In genomic region chr19:34226036-34226435, GRCh38 we compare ENCODE assay signal across 15 cellular contexts. TPM values are rescaled to one million over a fixed set of nuclear protein-coding genes. Genes with fewer than 3 reads are reported as not detected.
DNase-seq lines count a peak whose midpoint lies in the region; ATAC-seq and TF ChIP-seq lines count a peak whose summit lies in the region.
"Had no signal": no experiment of that assay in that cellular context is flagged by ENCODE, and none has a peak within 500 bp of the region (broad histone marks: within the 10 kb centered on the region; RNA-seq: fewer than 3 reads in every experiment).

No MANE protein-coding gene starts in this region.

- no peak for DNase-seq in activated T-cell treated with anti-CD3 and anti-CD28 coated beads, Interleukin-2, amount 50 U/mL, for 24 hours
- no peak for DNase-seq in activated T-cell treated with anti-CD3 and anti-CD28 coated beads, Interleukin-2, amount 50 U/mL, for 48 hours
- peak; percentile 59 for DNase-seq in Jurkat, Clone E6-1 (ENCODE audit: low read depth, low spot score)
- DNase-seq in activated naive CD8-positive, alpha-beta T cell treated with anti-CD3 and anti-CD28 coated beads, Interleukin-2, amount 10 ng/mL, durations not matched to agents 7 days and 5 days: no peak
- DNase-seq in stimulated activated CD8-positive, alpha-beta memory T cell treated with anti-CD3 and anti-CD28 coated beads, Interleukin-4, amount 100 ng/mL, for 48 hours: peak; percentile 44
- DNase-seq in NCI-H446 treated with DMSO at 0.1 percent for 48 hours (lab: John Stamatoyannopoulos, UW) (no peak), spleen (no peak)
- DNase-seq: GF-D8, Kasumi-1, kidney glomerular epithelial cell, NCI-H1694, NCI-H526, SW 1271 had no signal

- peak overlapping the region; percentile 74 for H3K27ac Mint-ChIP-seq in activated T-cell treated with anti-CD3 and anti-CD28 coated beads, Interleukin-2, amount 50 U/mL, for 24 hours
- H3K27ac Mint-ChIP-seq in activated naive CD8-positive, alpha-beta T cell treated with anti-CD3 and anti-CD28 coated beads, Interleukin-2, amount 10 ng/mL, durations not matched to agents 7 days and 5 days: peak overlapping the region; percentile 12

- no peaks in the 10 kb centered on the region for H3K9me3 ChIP-seq in spleen

- no peak for TF ChIP-seq CTCF in spleen (IDR thresholded peaks at IDR 0.05 in 8 of 11, conservative IDR thresholded peaks at IDR 0.05 in 3 of 11)

- H3K4me3 Mint-ChIP-seq in activated T-cell treated with anti-CD3 and anti-CD28 coated beads, Interleukin-2, amount 50 U/mL, for 24 hours: no peak overlapping the region
- H3K4me3 Mint-ChIP-seq in activated naive CD8-positive, alpha-beta T cell treated with anti-CD3 and anti-CD28 coated beads, Interleukin-2, amount 10 ng/mL, durations not matched to agents 7 days and 5 days: no peak overlapping the region

- no peaks in the 10 kb centered on the region for H3K27me3 Mint-ChIP-seq in activated T-cell treated with anti-CD3 and anti-CD28 coated beads, Interleukin-2, amount 50 U/mL, for 24 hours
- H3K27me3 Mint-ChIP-seq in activated naive CD8-positive, alpha-beta T cell treated with anti-CD3 and anti-CD28 coated beads, Interleukin-2, amount 10 ng/mL, durations not matched to agents 7 days and 5 days: no peaks in the 10 kb centered on the region

- H3K4me3 ChIP-seq in Jurkat, Clone E6-1 (ENCODE audit: low read length): no peak overlapping the region
- H3K4me3 ChIP-seq in spleen: no peak overlapping the region
- H3K4me3 ChIP-seq: GM23248 had no signal

- H3K36me3 Mint-ChIP-seq in activated T-cell treated with anti-CD3 and anti-CD28 coated beads, Interleukin-2, amount 50 U/mL, for 24 hours (ENCODE audit: low read depth): peaks cover 97% of the 10 kb centered on the region
- H3K36me3 Mint-ChIP-seq in activated naive CD8-positive, alpha-beta T cell treated with anti-CD3 and anti-CD28 coated beads, Interleukin-2, amount 10 ng/mL, durations not matched to agents 7 days and 5 days: peaks cover 50% of the 10 kb centered on the region

- POLR2A ChIA-PET in activated naive CD8-positive, alpha-beta T cell treated with anti-CD3 and anti-CD28 coated beads, Interleukin-2, amount 10 ng/mL, durations not matched to agents 7 days and 5 days (lab: Charles Lee): interaction anchor here (0.7 to 2.0 kb wide), 3 partner anchors 8 to 53 kb away, joined by 3 to 5 read pairs (median 5); partner anchors contain the start of gene LSM14A

- H3K27me3 ChIP-seq in spleen (replicated peaks in 1 of 7): no peaks in the 10 kb centered on the region

- peaks cover 9 to 100% (median 85%) of the 10 kb centered on the region in 6 donors for H3K36me3 ChIP-seq in spleen

- intact Hi-C loops in spleen (cut with DNase I; ENCODE audit: low total_unique reads): no loop called here

- H3K27ac ChIP-seq in spleen: peak overlapping the region in 2 of 8 donors; percentile 16 to 35

- peaks cover 49% of the 10 kb centered on the region for H3K4me1 Mint-ChIP-seq in activated T-cell treated with anti-CD3 and anti-CD28 coated beads, Interleukin-2, amount 50 U/mL, for 24 hours (ENCODE audit: low read depth)
- H3K4me1 Mint-ChIP-seq in activated naive CD8-positive, alpha-beta T cell treated with anti-CD3 and anti-CD28 coated beads, Interleukin-2, amount 10 ng/mL, durations not matched to agents 7 days and 5 days: peaks cover 31% of the 10 kb centered on the region

- H3K9me3 Mint-ChIP-seq in activated T-cell treated with anti-CD3 and anti-CD28 coated beads, Interleukin-2, amount 50 U/mL, for 24 hours: no peaks in the 10 kb centered on the region
- no peaks in the 10 kb centered on the region for H3K9me3 Mint-ChIP-seq in activated naive CD8-positive, alpha-beta T cell treated with anti-CD3 and anti-CD28 coated beads, Interleukin-2, amount 10 ng/mL, durations not matched to agents 7 days and 5 days

- no peak for TF ChIP-seq POLR2A in spleen (IDR thresholded peaks at IDR 0.05)

- WGBS in spleen, 5 donors: 77 to 93% (median 86%) methylated on average over 2 of the region's 2 CpGs

- peak; percentile 49 for ATAC-seq in activated naive CD8-positive, alpha-beta T cell treated with anti-CD3 and anti-CD28 coated beads, Interleukin-2, amount 10 ng/mL, durations not matched to agents 7 days and 5 days (ENCODE audit: low read depth)
- ATAC-seq in HG03135 (IDR thresholded peaks at IDR 0.05; ENCODE audit: unreplicated experiment): no peak

- H3K4me1 ChIP-seq in spleen: peaks cover 0 to 19% (median 3%) of the 10 kb centered on the region in 6 donors

RNA-seq across cellular contexts. Expression of gene GARRE1, which starts 28.3 kb away (rescaled TPM):
- 8.0 TPM for polyA plus RNA-seq in Jurkat, Clone E6-1 (2012; ENCODE audit: insufficient read depth, insufficient read length)
- total RNA-seq in activated naive CD8-positive, alpha-beta T cell treated with anti-CD3 and anti-CD28 coated beads, Interleukin-2, amount 10 ng/mL, durations not matched to agents 7 days and 5 days: 10 to 100 TPM; 17.7 to 19.4 TPM
- 10 to 100 TPM; 32.5 to 70.6 (median 48.1) TPM for total RNA-seq in spleen
- 10 to 100 TPM in 1 of 3 donors, 1 to 10 TPM in 2; 6.2 to 15.5 (median 8.5) TPM for polyA plus RNA-seq in spleen

RNA-seq across cellular contexts. Expression of gene LSM14A, which starts 53.7 kb away (rescaled TPM):
- 134 TPM for polyA plus RNA-seq in Jurkat, Clone E6-1 (2012; ENCODE audit: insufficient read depth, insufficient read length)
- total RNA-seq in activated naive CD8-positive, alpha-beta T cell treated with anti-CD3 and anti-CD28 coated beads, Interleukin-2, amount 10 ng/mL, durations not matched to agents 7 days and 5 days: 100 to 1,000 TPM; 141 to 156 TPM
- 100 to 1,000 TPM; 116 to 187 (median 134) TPM for total RNA-seq in spleen
- 10 to 100 TPM; 46.8 to 78.2 (median 59.7) TPM for polyA plus RNA-seq in spleen

Comparison
In these comparisons a context has a peak if more than half of its experiments do, and no peak if none do; other contexts are left out.
1. DNase-seq: peak in Jurkat, Clone E6-1 (single experiment) and stimulated activated CD8-positive, alpha-beta memory T cell treated with anti-CD3 and anti-CD28 coated beads, Interleukin-4, amount 100 ng/mL, for 48 hours (single experiment); none in activated T-cell treated with anti-CD3 and anti-CD28 coated beads, Interleukin-2, amount 50 U/mL, for 24 hours (single experiment), activated T-cell treated with anti-CD3 and anti-CD28 coated beads, Interleukin-2, amount 50 U/mL, for 48 hours (0 of 2), activated naive CD8-positive, alpha-beta T cell treated with anti-CD3 and anti-CD28 coated beads, Interleukin-2, amount 10 ng/mL, durations not matched to agents 7 days and 5 days (single experiment), NCI-H446 treated with DMSO at 0.1 percent for 48 hours (single experiment) and spleen (single experiment).